Comparison of ENCODE assay signal across 11 cellular contexts in the genomic region with DNA sequence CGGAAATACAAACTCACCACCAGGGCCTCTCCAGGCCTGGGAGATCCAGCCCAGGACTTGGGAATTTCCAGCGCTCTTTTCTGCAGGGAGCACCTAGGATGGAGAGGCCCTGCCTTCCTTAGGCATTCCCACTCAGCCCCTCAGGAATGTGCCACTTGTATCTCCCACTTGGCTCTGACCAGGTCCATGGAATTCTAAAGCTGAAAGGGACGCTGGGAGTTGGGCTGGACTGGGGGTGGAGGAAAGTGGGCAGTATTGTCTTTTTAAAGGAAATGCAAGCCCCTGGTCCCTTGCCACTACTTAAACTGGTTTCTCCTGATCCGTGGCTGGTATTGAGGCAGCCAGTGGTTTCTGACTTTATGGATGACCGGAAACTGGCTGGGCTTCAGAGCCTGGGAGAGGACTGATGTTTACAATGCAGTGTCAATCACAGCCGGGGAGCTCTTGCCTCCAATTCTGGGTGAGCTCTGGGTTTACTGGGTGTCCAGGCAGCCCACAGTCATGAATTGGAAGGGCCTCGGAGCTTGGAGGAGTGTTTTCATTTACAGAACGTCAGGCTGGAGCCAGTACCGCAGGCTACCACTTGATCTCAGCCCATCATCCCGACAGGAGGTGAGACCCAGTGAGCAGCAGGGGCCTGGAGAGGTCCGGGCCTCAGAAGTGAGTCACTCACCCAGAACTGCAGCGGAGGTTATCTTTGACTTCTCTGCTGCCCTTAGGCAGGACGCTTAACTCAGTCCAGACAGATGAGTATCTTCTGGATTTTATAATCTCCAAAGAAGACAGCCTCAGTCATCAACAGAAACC. TPM values are rescaled to one million over a fixed set of nuclear protein-coding genes. Genes with fewer than 3 reads are reported as not detected.
A peak's percentile ranks its signal among the peaks of the same experiment; 100 is the strongest.
DNase-seq lines count a peak whose midpoint lies in the region; ATAC-seq, FAIRE-seq and TF ChIP-seq lines count a peak whose summit lies in the region.
"Had no signal": no experiment of that assay in that cellular context is flagged by ENCODE, and none has a peak within 500 bp of the region (broad histone marks: within the 10 kb centered on the region; RNA-seq: fewer than 3 reads in every experiment).

No MANE protein-coding gene starts in this region.

- peaks cover 42% of the 10 kb centered on the region for H3K4me1 ChIP-seq in A549
- H3K4me1 ChIP-seq in left ventricle myocardium inferior: peaks cover 37% of the 10 kb centered on the region

- peak overlapping the region; percentile 69 to 82 for H3K27ac ChIP-seq in A549
- H3K27ac ChIP-seq in left ventricle myocardium inferior (replicated peaks): no peak overlapping the region

- H3K9me3 ChIP-seq in A549: no peaks in the 10 kb centered on the region
- H3K9me3 ChIP-seq in left ventricle myocardium inferior (replicated peaks): no peaks in the 10 kb centered on the region

- CTCF ChIA-PET in A549 (lab: Yijun Ruan, JAX): interaction anchor here (0.6 to 14.7 kb wide), 15 partner anchors 10 to 215 kb away, joined by 3 to 412 read pairs (median 4); partner anchors contain the start of genes ABCB8, AGAP3, FASTK and GBX1

- WGBS in A549 (ENCODE audit: missing lambda C conversion rate): 15% methylated on average over 9 of the region's 13 CpGs

- DNase-seq in A549 (ENCODE audit: low read depth in 1 of 2, low spot score in 1 of 2) (peak; percentile 82), HFF-Myc (ENCODE audit: extremely low read depth, low read depth) (peak; percentile 22), amniotic epithelial cell (ENCODE audit: low read depth) (peak; percentile 92), kidney epithelial cell (ENCODE audit: low read depth) (peak; percentile 70), left ventricle myocardium inferior (no peak), DMS53 (lab: John Stamatoyannopoulos, UW) (no peak), SHP77 treated with DMSO at 0.1 percent for 48 hours (lab: John Stamatoyannopoulos, UW) (no peak)
- DNase-seq: GF-D8 had no signal

- peak; percentile 70 to 78 for ATAC-seq in A549
- ATAC-seq in GM18909 (IDR thresholded peaks at IDR 0.05; ENCODE audit: poor library complexity, unreplicated experiment): no peak

- H3K36me3 ChIP-seq in kidney epithelial cell (ENCODE audit: control insufficient read depth, insufficient read depth, low read length) (no peaks in the 10 kb centered on the region), left ventricle myocardium inferior (peaks cover 11% of the 10 kb centered on the region)

- TF ChIP-seq POLR2A in A549 (IDR thresholded peaks at IDR 0.05; ENCODE audit: low read length): no peak

- H3K4me2 ChIP-seq in A549: peak overlapping the region; percentile 77

- peak; percentile 18 for FAIRE-seq in A549 (lab: Jason Lieb, UNC)

- H3K4me3 ChIP-seq in A549: no peak overlapping the region
- H3K4me3 ChIP-seq in HFF-Myc (replicated peaks; ENCODE audit: low read depth, low read length): peak overlapping the region; percentile 9; the same call in 1 of the 2 replicates
- no peak overlapping the region for H3K4me3 ChIP-seq in kidney epithelial cell (ENCODE audit: low read depth, low read length)
- H3K4me3 ChIP-seq in left ventricle myocardium inferior: no peak overlapping the region

- intact Hi-C loops in left ventricle myocardium inferior (cut with micrococcal nuclease): no loop called here

- POLR2A ChIA-PET in A549 (lab: Yijun Ruan, JAX): interaction anchor here (1.0 to 1.3 kb wide), 2 partner anchors 28 to 33 kb away, joined by 3 to 4 read pairs; partner anchors contain the start of genes AGAP3 and FASTK

- no peak for TF ChIP-seq RAD21 in A549 (conservative IDR thresholded peaks at IDR 0.05 in 1 of 2, IDR thresholded peaks at IDR 0.05 in 1 of 2)

- TF ChIP-seq CTCF in A549 (IDR thresholded peaks at IDR 0.05) (no peak), HFF-Myc (IDR thresholded peaks at IDR 0.05; ENCODE audit: low read depth, low read length, missing control alignments) (no peak), kidney epithelial cell (IDR thresholded peaks at IDR 0.05; ENCODE audit: insufficient read depth, low read length, poor library complexity, severe bottlenecking) (no peak), left ventricle myocardium inferior (IDR thresholded peaks at IDR 0.05; ENCODE audit: borderline replicate concordance) (no peak)

- no peak for TF ChIP-seq EP300 in A549 (IDR thresholded peaks at IDR 0.05)

- H3K27me3 ChIP-seq in kidney epithelial cell (ENCODE audit: control insufficient read depth, insufficient read depth, low read length) (no peaks in the 10 kb centered on the region), left ventricle myocardium inferior (ENCODE audit: low read depth) (no peaks in the 10 kb centered on the region)

TF ChIP-seq in A549, 52 proteins besides CTCF, POLR2A, EP300 and RAD21 (continues in another document):
- TF ChIP-seq HOXA7 (CRISPR knock-in tag; IDR thresholded peaks at IDR 0.05) (no peak), GATA3 (IDR thresholded peaks at IDR 0.05; ENCODE audit: borderline replicate concordance) (peak; percentile 21; the same call in 1 of the 2 replicates), CHD2 (IDR thresholded peaks at IDR 0.05; ENCODE audit: low read length, partially characterized antibody) (no peak), FOSL2 (IDR thresholded peaks at IDR 0.05) (0 out of 2 replicates have a peak, but pooled peaks have one; percentile 13), FOSL2 (CRISPR knock-in tag; IDR thresholded peaks at IDR 0.05) (peak; percentile 54), MAZ (IDR thresholded peaks at IDR 0.05; ENCODE audit: borderline replicate concordance, low read depth, low read length) (no peak)
- TF ChIP-seq, protein P1, sequence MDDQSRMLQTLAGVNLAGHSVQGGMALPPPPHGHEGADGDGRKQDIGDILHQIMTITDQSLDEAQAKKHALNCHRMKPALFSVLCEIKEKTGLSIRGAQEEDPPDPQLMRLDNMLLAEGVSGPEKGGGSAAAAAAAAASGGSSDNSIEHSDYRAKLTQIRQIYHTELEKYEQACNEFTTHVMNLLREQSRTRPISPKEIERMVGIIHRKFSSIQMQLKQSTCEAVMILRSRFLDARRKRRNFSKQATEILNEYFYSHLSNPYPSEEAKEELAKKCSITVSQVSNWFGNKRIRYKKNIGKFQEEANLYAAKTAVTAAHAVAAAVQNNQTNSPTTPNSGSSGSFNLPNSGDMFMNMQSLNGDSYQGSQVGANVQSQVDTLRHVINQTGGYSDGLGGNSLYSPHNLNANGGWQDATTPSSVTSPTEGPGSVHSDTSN (IDR thresholded peaks at IDR 0.05): peak; percentile 21; the same call in 1 of the 2 replicates
- TF ChIP-seq, protein P2, sequence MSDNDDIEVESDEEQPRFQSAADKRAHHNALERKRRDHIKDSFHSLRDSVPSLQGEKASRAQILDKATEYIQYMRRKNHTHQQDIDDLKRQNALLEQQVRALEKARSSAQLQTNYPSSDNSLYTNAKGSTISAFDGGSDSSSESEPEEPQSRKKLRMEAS (IDR thresholded peaks at IDR 0.05): peak; percentile 42; the same call in 1 of the 2 replicates

RNA-seq across cellular contexts. Expression of gene AGAP3, which starts 27.3 kb away (rescaled TPM):
- polyA plus RNA-seq in A549 (2011; rRNA removed) (33.8 and 34.1 TPM in 2 replicates), A549 (2017; fragmentation: RNase III; extraction: RNeasy Plus Mini Kit Qiagen cat#74134 plus additional on column Dnase treatment) (42.6 to 45.9 TPM (median 43.1 TPM) in 3 replicates)
- polyA plus RNA-seq in A549 (2012; cell fraction: cytosol; rRNA removed): 90.2 and 106 TPM in 2 replicates
- polyA plus RNA-seq in A549 (2012; cell fraction: nucleus; rRNA removed): 233 and 266 TPM in 2 replicates
- polyA minus RNA-seq in A549 (2011; rRNA and poly(A)+ RNA removed): 30.9 and 37.2 TPM in 2 replicates
- total RNA-seq in kidney epithelial cell (77.4 and 92.8 TPM in 2 replicates), left ventricle myocardium inferior (51.0 TPM)

RNA-seq across cellular contexts. Expression of gene TMUB1, which starts 30.3 kb away (rescaled TPM):
- 12.4 and 14.0 TPM in 2 replicates for polyA plus RNA-seq in A549 (2011; rRNA removed)
- 45.5 and 65.8 TPM in 2 replicates for polyA plus RNA-seq in A549 (2012; cell fraction: cytosol; rRNA removed)
- polyA plus RNA-seq in A549 (2012; cell fraction: nucleus; rRNA removed): 65.1 and 82.1 TPM in 2 replicates
- 31.5 to 37.7 TPM (median 37.3 TPM) in 3 replicates for polyA plus RNA-seq in A549 (2017; fragmentation: RNase III; extraction: RNeasy Plus Mini Kit Qiagen cat#74134 plus additional on column Dnase treatment)
- 4.1 and 6.0 TPM in 2 replicates for polyA minus RNA-seq in A549 (2011; rRNA and poly(A)+ RNA removed)
- total RNA-seq in kidney epithelial cell: 46.3 and 66.0 TPM in 2 replicates
- total RNA-seq in left ventricle myocardium inferior: 30.1 TPM

RNA-seq across cellular contexts. Expression of gene FASTK, which starts 32.9 kb away (rescaled TPM):
- polyA plus RNA-seq in A549 (2011; rRNA removed) (38.5 and 51.7 TPM in 2 replicates), A549 (2017; fragmentation: RNase III; extraction: RNeasy Plus Mini Kit Qiagen cat#74134 plus additional on column Dnase treatment) (66.0 to 78.6 TPM (median 72.4 TPM) in 3 replicates)
- 105 and 138 TPM in 2 replicates for polyA plus RNA-seq in A549 (2012; cell fraction: cytosol; rRNA removed)
- 515 and 603 TPM in 2 replicates for polyA plus RNA-seq in A549 (2012; cell fraction: nucleus; rRNA removed)
- 49.4 and 58.9 TPM in 2 replicates for polyA minus RNA-seq in A549 (2011; rRNA and poly(A)+ RNA removed)
- total RNA-seq in kidney epithelial cell (70.9 and 71.7 TPM in 2 replicates), left ventricle myocardium inferior (75.7 TPM)

RNA-seq across cellular contexts. Expression of gene GBX1, which starts 53.9 kb away (rescaled TPM):
- polyA plus RNA-seq in A549 (2011; rRNA removed) (not detected in 2 replicates), A549 (2017; fragmentation: RNase III; extraction: RNeasy Plus Mini Kit Qiagen cat#74134 plus additional on column Dnase treatment) (not detected in 3 replicates)
- not detected in 2 replicates for polyA plus RNA-seq in A549 (2012; cell fraction: cytosol; rRNA removed)
- 0.12 TPM in 1 of 2 replicates, not detected in the other for polyA plus RNA-seq in A549 (2012; cell fraction: nucleus; rRNA removed)
- polyA minus RNA-seq in A549 (2011; rRNA and poly(A)+ RNA removed): not detected in 2 replicates
- total RNA-seq in kidney epithelial cell (not detected in 2 replicates), left ventricle myocardium inferior (1.9 TPM)
- total RNA-seq: glomerular endothelial cell; T-helper 1 cell treated with Interleukin-12 subunit alpha and Interleukin-12 subunit beta and Interleukin-4 antibody, amounts not matched to agents 30 ng/mL and 1 ng/mL, for 36 hours had no signal

RNA-seq across cellular contexts. Expression of gene SLC4A2, which starts 54.2 kb away (rescaled TPM):
- polyA plus RNA-seq in A549 (2011; rRNA removed) (99.6 and 112 TPM in 2 replicates), A549 (2017; fragmentation: RNase III; extraction: RNeasy Plus Mini Kit Qiagen cat#74134 plus additional on column Dnase treatment) (253 to 280 TPM (median 275 TPM) in 3 replicates)
- polyA plus RNA-seq in A549 (2012; cell fraction: cytosol; rRNA removed): 227 and 233 TPM in 2 replicates
- 658 and 805 TPM in 2 replicates for polyA plus RNA-seq in A549 (2012; cell fraction: nucleus; rRNA removed)
- polyA minus RNA-seq in A549 (2011; rRNA and poly(A)+ RNA removed): 118 and 170 TPM in 2 replicates
- total RNA-seq in kidney epithelial cell (166 and 201 TPM in 2 replicates), left ventricle myocardium inferior (62.9 TPM)

Comparison
In these comparisons a context has a peak if more than half of its experiments do, and no peak if none do; other contexts are left out.
1. DNase-seq: peak in A549 (2 of 2), HFF-Myc (single experiment), amniotic epithelial cell (single experiment) and kidney epithelial cell (single experiment); none in left ventricle myocardium inferior (single experiment), DMS53 (single experiment) and SHP77 treated with DMSO at 0.1 percent for 48 hours (single experiment).